Comparison of ENCODE assay signal across 12 cellular contexts in genomic region chr12:92921877-92922276, GRCh38. TPM values are rescaled to one million over a fixed set of nuclear protein-coding genes. Genes with fewer than 3 reads are reported as not detected.
DNase-seq lines count a peak whose midpoint lies in the region; ATAC-seq, FAIRE-seq and TF ChIP-seq lines count a peak whose summit lies in the region.
"Had no signal": no experiment of that assay in that cellular context is flagged by ENCODE, and none has a peak within 500 bp of the region (broad histone marks: within the 10 kb centered on the region; RNA-seq: fewer than 3 reads in every experiment).

No MANE protein-coding gene starts in this region.

- H3K4me1 ChIP-seq in spleen: peaks cover 0 to 42% (median 13%) of the 10 kb centered on the region in 6 donors

- 18 to 66% (median 50%) methylated on average over 1 of the region's 1 CpG for WGBS in spleen, 5 donors

- no peaks in the 10 kb centered on the region for H3K36me3 ChIP-seq in spleen

- ATAC-seq in GM19372 (IDR thresholded peaks at IDR 0.05; ENCODE audit: low read depth, unreplicated experiment): peak; percentile 80
- peak; percentile 99 for ATAC-seq in HG02884 (IDR thresholded peaks at IDR 0.05; ENCODE audit: unreplicated experiment)
- peak; percentile 99 for ATAC-seq in activated T-helper 17 cell treated with anti-CD3 and anti-CD28 coated beads, Interleukin-2, amount 50 U/mL, for 72 hours (replicated peaks)
- ATAC-seq: right cardiac atrium had no signal

- no peaks in the 10 kb centered on the region for H3K27me3 ChIP-seq in spleen (replicated peaks in 1 of 7)

- no peak overlapping the region for H3K4me3 ChIP-seq in spleen

- TF ChIP-seq CTCF in spleen (IDR thresholded peaks at IDR 0.05 in 8 of 11, conservative IDR thresholded peaks at IDR 0.05 in 3 of 11): no peak

- no peak overlapping the region for H3K27ac ChIP-seq in spleen

- H3K27me3 Mint-ChIP-seq in activated T-helper 17 cell treated with anti-CD3 and anti-CD28 coated beads, Interleukin-2, amount 50 U/mL, for 72 hours: no peaks in the 10 kb centered on the region

- peaks cover 18% of the 10 kb centered on the region for H3K4me1 Mint-ChIP-seq in activated T-helper 17 cell treated with anti-CD3 and anti-CD28 coated beads, Interleukin-2, amount 50 U/mL, for 72 hours

- peaks cover 13% of the 10 kb centered on the region for H3K36me3 Mint-ChIP-seq in activated T-helper 17 cell treated with anti-CD3 and anti-CD28 coated beads, Interleukin-2, amount 50 U/mL, for 72 hours (ENCODE audit: low read depth)

- H3K4me3 Mint-ChIP-seq in activated T-helper 17 cell treated with anti-CD3 and anti-CD28 coated beads, Interleukin-2, amount 50 U/mL, for 72 hours: no peak overlapping the region

- no peak for TF ChIP-seq POLR2A in spleen (IDR thresholded peaks at IDR 0.05)

- DNase-seq in GM18507 (ENCODE audit: extremely low spot score, insufficient read length, low read depth) (no peak), cerebellum (ENCODE audit: low spot score) (no peak), middle frontal gyrus (ENCODE audit: extremely low spot score, low spot score) (no peak), spleen (no peak)
- DNase-seq: activated gamma-delta T cell, HCEC 1CT, hippocampal formation, NCI-H774, right cardiac atrium had no signal

- H3K9me3 ChIP-seq in spleen: no peaks in the 10 kb centered on the region

- no peaks in the 10 kb centered on the region for H3K9me3 Mint-ChIP-seq in activated T-helper 17 cell treated with anti-CD3 and anti-CD28 coated beads, Interleukin-2, amount 50 U/mL, for 72 hours

- FAIRE-seq in GM18507 (lab: Jason Lieb, UNC): peak; percentile 21

- intact Hi-C loops in spleen (cut with DNase I; ENCODE audit: low total_unique reads): no loop called here

- H3K27ac Mint-ChIP-seq in activated T-helper 17 cell treated with anti-CD3 and anti-CD28 coated beads, Interleukin-2, amount 50 U/mL, for 72 hours: peak overlapping the region; percentile 1

RNA-seq across cellular contexts. Expression of gene EEA1, which starts 7.2 kb away (rescaled TPM):
- total RNA-seq in activated T-helper 17 cell treated with anti-CD3 and anti-CD28 coated beads, Interleukin-2, amount 50 U/mL, for 72 hours: 10 to 100 TPM; 11.2 to 12.3 TPM
- 18.1 TPM for total RNA-seq in cerebellum
- total RNA-seq in spleen: 10 to 100 TPM; 14.7 to 31.2 (median 25.5) TPM
- 1 to 10 TPM; 2.3 to 3.6 (median 2.5) TPM for polyA plus RNA-seq in spleen
